Comparison of ENCODE assay signal across 7 cellular contexts in genomic region chr2:231713421-231713737, GRCh38. TPM values are rescaled to one million over a fixed set of nuclear protein-coding genes. Genes with fewer than 3 reads are reported as not detected.
A peak's percentile ranks its signal among the peaks of the same experiment; 100 is the strongest.
DNase-seq lines count a peak whose midpoint lies in the region; ATAC-seq and TF ChIP-seq lines count a peak whose summit lies in the region.
"Not testable (repeated sequence)": the region's sequence is repeated elsewhere in the genome, so short reads cannot be mapped to it uniquely, and the experiment has no call there.

No MANE protein-coding gene starts in this region.

- H3K4me2 ChIP-seq in GM23248 (ENCODE audit: unreplicated experiment); fibroblast of lung (ENCODE audit: extremely low read depth, insufficient read depth, low read length): not testable (repeated sequence)

- TF ChIP-seq POLR2A in body of pancreas (IDR thresholded peaks at IDR 0.05) = not testable (repeated sequence)

- not testable (repeated sequence) for H4K20me1 ChIP-seq in GM23248 (ENCODE audit: insufficient read depth); fibroblast of lung (ENCODE audit: control insufficient read depth, extremely low read depth, insufficient read depth, low read length)

- H3K9me3 Mint-ChIP-seq in activated CD4-positive, alpha-beta memory T cell treated with anti-CD3 and anti-CD28 coated beads, Interleukin-2, amount 10 ng/mL, durations not matched to agents 7 days and 5 days = not testable (repeated sequence)

- ATAC-seq in body of pancreas = not testable (repeated sequence)

- H3K27me3 Mint-ChIP-seq in activated CD4-positive, alpha-beta memory T cell treated with anti-CD3 and anti-CD28 coated beads, Interleukin-2, amount 10 ng/mL, durations not matched to agents 7 days and 5 days = not testable (repeated sequence)

- H3K79me2 ChIP-seq in GM23248 (ENCODE audit: insufficient read depth) (peaks cover 42% of the 10 kb centered on the region), fibroblast of lung (ENCODE audit: control insufficient read depth, insufficient read depth, low read length) (peaks cover 42% of the 10 kb centered on the region)

- peak overlapping the region; percentile 17 for H3K4me3 Mint-ChIP-seq in activated CD4-positive, alpha-beta memory T cell treated with anti-CD3 and anti-CD28 coated beads, Interleukin-2, amount 10 ng/mL, durations not matched to agents 7 days and 5 days

- peaks cover 20% of the 10 kb centered on the region for H3F3A ChIP-seq in GM23248 (ENCODE audit: insufficient read depth)

- CTCF ChIA-PET in activated CD4-positive, alpha-beta memory T cell treated with anti-CD3 and anti-CD28 coated beads, Interleukin-2, amount 10 ng/mL, durations not matched to agents 7 days and 5 days (lab: Charles Lee) = interaction anchor here (0.6 to 8.0 kb wide), 29 partner anchors 10 to 249 kb away, joined by 3 to 244 read pairs (median 5); partner anchors contain the start of gene NCL

- POLR2A ChIA-PET in activated CD4-positive, alpha-beta memory T cell treated with anti-CD3 and anti-CD28 coated beads, Interleukin-2, amount 10 ng/mL, durations not matched to agents 7 days and 5 days (lab: Charles Lee) = interaction anchor here (1.2 to 5.3 kb wide), 12 partner anchors 9 to 249 kb away, joined by 3 to 83 read pairs (median 6); partner anchors contain the start of gene NCL

- not testable (repeated sequence) for H3K4me3 ChIP-seq in GM23248; body of pancreas; fibroblast of lung (replicated peaks in 1 of 4; ENCODE audit: control extremely low read depth in 1 of 4, insufficient read depth in 1 of 4, low read depth in 3 of 4, low read length in 4 of 4); mucosa of stomach (ENCODE audit: low read length); skin epidermis

- not testable (repeated sequence) for H3K36me3 ChIP-seq in GM23248 (ENCODE audit: low read depth); body of pancreas (replicated peaks in 1 of 2; ENCODE audit: insufficient read depth in 1 of 2, low read depth in 2 of 2); fibroblast of lung (ENCODE audit: control insufficient read depth, insufficient read depth, low read length)
- H3K36me3 ChIP-seq in mucosa of stomach (ENCODE audit: control insufficient read depth, insufficient read depth, low read length) = peaks cover 12% of the 10 kb centered on the region

- in situ Hi-C loops in GM23248 (cut with MboI) = loop anchor here (10.0 kb wide), 1 partner anchor 99 kb away; no protein-coding TSS in a partner anchor

- H2AFZ ChIP-seq in GM23248; fibroblast of lung (ENCODE audit: low read length): not testable (repeated sequence)

- not testable (repeated sequence) for H3K27me3 ChIP-seq in GM23248 (replicated peaks; ENCODE audit: insufficient read depth); body of pancreas; fibroblast of lung (ENCODE audit: control insufficient read depth, insufficient read depth, low read length); mucosa of stomach (ENCODE audit: control insufficient read depth, insufficient read depth, low read length)

- H3K27ac ChIP-seq in GM23248 (peak overlapping the region; percentile 27; the same call in 1 of the 2 replicates), body of pancreas (peak overlapping the region in 3 of 4 donors; percentile 56 to 69 (median 64)), fibroblast of lung (ENCODE audit: insufficient read depth, low read length) (peak overlapping the region; percentile 62), skin epidermis (peak overlapping the region in 12 of 21 experiments; percentile 7 to 57 (median 38))

- peaks cover 44% of the 10 kb centered on the region for H3K36me3 Mint-ChIP-seq in activated CD4-positive, alpha-beta memory T cell treated with anti-CD3 and anti-CD28 coated beads, Interleukin-2, amount 10 ng/mL, durations not matched to agents 7 days and 5 days (ENCODE audit: low read depth)

- peak overlapping the region; percentile 43 for H3K9ac ChIP-seq in GM23248
- not testable (repeated sequence) for H3K9ac ChIP-seq in fibroblast of lung (ENCODE audit: insufficient read depth, low read length)
- H3K9ac ChIP-seq in mucosa of stomach (ENCODE audit: low read length) = peak overlapping the region; percentile 23

- DNase-seq in GM23248; activated CD4-positive, alpha-beta memory T cell treated with anti-CD3 and anti-CD28 coated beads, Interleukin-2, amount 10 ng/mL, durations not matched to agents 7 days and 5 days; fibroblast of lung (ENCODE audit: low read depth in 2 of 2): not testable (repeated sequence)
- peak; percentile 49 for DNase-seq in NCI-H446 treated with DMSO at 0.1 percent for 48 hours (lab: John Stamatoyannopoulos, UW)
- peak in 1 of 4 donors; percentile 39 for DNase-seq in body of pancreas

- TF ChIP-seq CTCF in body of pancreas (IDR thresholded peaks at IDR 0.05); fibroblast of lung (conservative IDR thresholded peaks at IDR 0.05 in 1 of 2, IDR thresholded peaks at IDR 0.05 in 1 of 2; ENCODE audit: low read depth in 1 of 2, low read length in 2 of 2): not testable (repeated sequence)

- intact Hi-C loops in body of pancreas (cut with DNase I) = loop anchor here (5.0 kb wide), 1 partner anchor 36 kb away; no protein-coding TSS in a partner anchor

- H3K27ac Mint-ChIP-seq in activated CD4-positive, alpha-beta memory T cell treated with anti-CD3 and anti-CD28 coated beads, Interleukin-2, amount 10 ng/mL, durations not matched to agents 7 days and 5 days = peak overlapping the region; percentile 94

- H3K4me1 ChIP-seq in GM23248 (ENCODE audit: insufficient read depth) = peaks cover 38% of the 10 kb centered on the region
- peaks cover 36% of the 10 kb centered on the region for H3K4me1 ChIP-seq in body of pancreas
- H3K4me1 ChIP-seq in fibroblast of lung (ENCODE audit: control insufficient read depth, extremely low read depth, insufficient read depth, low read length) = peaks cover 31% of the 10 kb centered on the region
- H3K4me1 ChIP-seq in mucosa of stomach (ENCODE audit: control insufficient read depth, insufficient read depth, low read length) = peaks cover 30% of the 10 kb centered on the region

- H3K4me1 Mint-ChIP-seq in activated CD4-positive, alpha-beta memory T cell treated with anti-CD3 and anti-CD28 coated beads, Interleukin-2, amount 10 ng/mL, durations not matched to agents 7 days and 5 days = peaks cover 28% of the 10 kb centered on the region

- not testable (repeated sequence) for H3K9me2 ChIP-seq in GM23248 (ENCODE audit: insufficient read depth)

- H3K9me3 ChIP-seq in GM23248 (ENCODE audit: low read depth); body of pancreas; fibroblast of lung (ENCODE audit: control insufficient read depth, insufficient read depth, low read depth, low read length); mucosa of stomach (ENCODE audit: control insufficient read depth, low read length): not testable (repeated sequence)

RNA-seq across cellular contexts. Expression of gene PTMA, which starts 5.1 kb away (rescaled TPM):
- total RNA-seq in GM23248 (2014; rRNA removed; shearing (Covaris generic)) = 301 and 318 TPM in 2 replicates
- 570 and 594 TPM in 2 replicates for polyA plus RNA-seq in GM23248 (2016; fragmentation: Nextera tagmentation; extraction: Ambion mirVana)
- 1,000 to 10,000 TPM; 1,300 to 1,326 TPM for total RNA-seq in activated CD4-positive, alpha-beta memory T cell treated with anti-CD3 and anti-CD28 coated beads, Interleukin-2, amount 10 ng/mL, durations not matched to agents 7 days and 5 days
- total RNA-seq in body of pancreas = 100 to 1,000 TPM; 532 to 757 TPM
- total RNA-seq in fibroblast of lung = 481 and 664 TPM in 2 replicates
- polyA plus RNA-seq in fibroblast of lung = 650 and 1,032 TPM in 2 replicates
- polyA plus RNA-seq in fibroblast of lung (2012) = 819 and 1,107 TPM in 2 replicates
- 34.8 and 35.0 TPM in 2 replicates for polyA minus RNA-seq in fibroblast of lung (ENCODE audit: low replicate concordance)
